Comparison of ENCODE assay signal across 11 cellular contexts in the genomic region with DNA sequence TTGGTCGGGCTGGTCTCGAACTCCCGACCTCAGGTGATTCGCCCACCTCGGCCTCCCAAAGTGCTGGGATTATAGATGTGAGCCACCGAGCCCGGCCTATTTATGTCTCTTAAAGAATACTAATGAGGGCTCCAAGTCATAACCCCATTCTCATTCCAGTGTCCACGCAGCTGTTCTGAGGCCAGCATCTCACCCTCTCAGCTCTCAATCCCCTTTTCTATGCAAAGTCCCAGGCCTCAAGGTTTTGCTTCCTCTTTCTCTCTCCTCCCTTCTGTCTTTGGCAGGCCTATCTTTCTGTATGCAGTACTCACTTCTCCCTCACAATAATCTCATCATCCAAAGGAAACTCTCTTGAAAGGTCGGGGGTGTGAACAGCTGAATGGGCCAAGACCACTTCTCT. TPM values are rescaled to one million over a fixed set of nuclear protein-coding genes. Genes with fewer than 3 reads are reported as not detected.
DNase-seq lines count a peak whose midpoint lies in the region; ATAC-seq and TF ChIP-seq lines count a peak whose summit lies in the region.
"Had no signal": no experiment of that assay in that cellular context is flagged by ENCODE, and none has a peak within 500 bp of the region (broad histone marks: within the 10 kb centered on the region; RNA-seq: fewer than 3 reads in every experiment).

No MANE protein-coding gene starts in this region.

- H3K36me3 Mint-ChIP-seq in stimulated activated naive B cell treated with anti-CD40 and anti-IgM and Interleukin-4, amounts not matched to agents 10 μg/mL and 1 μg/mL and 100 μg/mL, for 72 hours = no peaks in the 10 kb centered on the region

- H3K9me3 ChIP-seq in left ventricle myocardium inferior (replicated peaks) (no peaks in the 10 kb centered on the region), Karpas-422 (ENCODE audit: low read length) (no peaks in the 10 kb centered on the region)
- H3K9me3 ChIP-seq: body of pancreas had no signal

- H3K27me3 Mint-ChIP-seq in stimulated activated naive B cell treated with anti-CD40 and anti-IgM and Interleukin-4, amounts not matched to agents 10 μg/mL and 1 μg/mL and 100 μg/mL, for 72 hours = peaks cover 8 to 25% of the 10 kb centered on the region in 2 donors

- H3K27ac ChIP-seq in left ventricle myocardium inferior (replicated peaks) = no peak overlapping the region
- peak overlapping the region; percentile 21; the same call in 1 of the 2 replicates for H3K27ac ChIP-seq in Karpas-422 (ENCODE audit: low read length)
- H3K27ac ChIP-seq: body of pancreas had no signal

- no peaks in the 10 kb centered on the region for H3K4me1 ChIP-seq in left ventricle myocardium inferior
- H3K4me1 ChIP-seq in Karpas-422 (ENCODE audit: low read length) = peaks cover 20% of the 10 kb centered on the region
- H3K4me1 ChIP-seq: body of pancreas had no signal

- H3K27ac Mint-ChIP-seq in stimulated activated naive B cell treated with anti-CD40 and anti-IgM and Interleukin-4, amounts not matched to agents 10 μg/mL and 1 μg/mL and 100 μg/mL, for 72 hours = peak overlapping the region; percentile 82

- peak; percentile 4 for DNase-seq in left cardiac atrium
- no peak for DNase-seq in left ventricle myocardium inferior
- peak; percentile 86 for DNase-seq in Karpas-422
- peak; percentile 58 for DNase-seq in stimulated activated naive B cell treated with anti-CD40 and anti-IgM and Interleukin-4, amounts not matched to agents 10 μg/mL and 1 μg/mL and 100 μg/mL, for 72 hours
- no peak for DNase-seq in NCI-H2107 treated with DMSO at 0.1 percent for 48 hours (lab: John Stamatoyannopoulos, UW; ENCODE audit: unreplicated experiment)
- DNase-seq in stimulated activated naive CD4-positive, alpha-beta T cell treated with Interleukin-2 at 50 U/mL for 16 hours (lab: John Stamatoyannopoulos, UW) = no peak
- no peak for DNase-seq in T-helper 2 cell
- DNase-seq: body of pancreas, mesenchymal stem cell had no signal

- H3K36me3 ChIP-seq in left ventricle myocardium inferior (no peaks in the 10 kb centered on the region), Karpas-422 (ENCODE audit: insufficient read depth, low read length) (no peaks in the 10 kb centered on the region)

- no peak overlapping the region for H3K9ac ChIP-seq in Karpas-422 (ENCODE audit: low read length)

- H3K4me1 Mint-ChIP-seq in stimulated activated naive B cell treated with anti-CD40 and anti-IgM and Interleukin-4, amounts not matched to agents 10 μg/mL and 1 μg/mL and 100 μg/mL, for 72 hours = peaks cover 27 to 39% of the 10 kb centered on the region in 2 donors

- peak overlapping the region; percentile 29 for H3K4me2 ChIP-seq in Karpas-422 (ENCODE audit: low read depth, low read length, poor library complexity, severe bottlenecking)

- no peak for TF ChIP-seq CTCF in left ventricle myocardium inferior (IDR thresholded peaks at IDR 0.05; ENCODE audit: borderline replicate concordance)

- no peaks in the 10 kb centered on the region for H3K79me2 ChIP-seq in Karpas-422 (ENCODE audit: low read length)

- no peaks in the 10 kb centered on the region for H3K9me3 Mint-ChIP-seq in stimulated activated naive B cell treated with anti-CD40 and anti-IgM and Interleukin-4, amounts not matched to agents 10 μg/mL and 1 μg/mL and 100 μg/mL, for 72 hours

- H3K27me3 ChIP-seq in left ventricle myocardium inferior (ENCODE audit: low read depth) (no peaks in the 10 kb centered on the region), Karpas-422 (ENCODE audit: low read length) (no peaks in the 10 kb centered on the region)
- H3K27me3 ChIP-seq: body of pancreas had no signal

- no peaks in the 10 kb centered on the region for H4K20me1 ChIP-seq in Karpas-422 (ENCODE audit: insufficient read depth, low read depth, low read length)

- H3K9me2 ChIP-seq in Karpas-422 (replicated peaks; ENCODE audit: insufficient read depth, low read length) = no peaks in the 10 kb centered on the region

- ATAC-seq in left cardiac atrium = no peak
- ATAC-seq in HG02759 (IDR thresholded peaks at IDR 0.05; ENCODE audit: unreplicated experiment) = peak; percentile 85
- ATAC-seq in stimulated activated naive B cell treated with anti-CD40 and anti-IgM and Interleukin-4, amounts not matched to agents 10 μg/mL and 1 μg/mL and 100 μg/mL, for 72 hours (replicated peaks) = peak; percentile 97 to 98
- ATAC-seq: body of pancreas, SK-N-SH treated with all-trans-retinoic acid at 6 μM for 48 hours had no signal

- intact Hi-C loops in left cardiac atrium (cut with DNase I) (no loop called here), left ventricle myocardium inferior (cut with micrococcal nuclease) (no loop called here)

- no peak overlapping the region for H2AFZ ChIP-seq in Karpas-422 (ENCODE audit: low read length)

- H3K4me3 ChIP-seq in left ventricle myocardium inferior (no peak overlapping the region), Karpas-422 (ENCODE audit: low read length) (no peak overlapping the region)
- H3K4me3 ChIP-seq: body of pancreas had no signal

- H3K4me3 Mint-ChIP-seq in stimulated activated naive B cell treated with anti-CD40 and anti-IgM and Interleukin-4, amounts not matched to agents 10 μg/mL and 1 μg/mL and 100 μg/mL, for 72 hours = peak overlapping the region in 1 of 2 donors; percentile 2

RNA-seq across cellular contexts. Expression of a gene that starts 28.0 kb away (rescaled TPM):
- total RNA-seq in left cardiac atrium (10 to 100 TPM; 40.6 to 65.3 TPM), left ventricle myocardium inferior (104 TPM)
- total RNA-seq in Karpas-422 (2014; rRNA removed; shearing (Covaris generic); ENCODE audit: low replicate concordance) = 0.07 and 1.8 TPM in 2 replicates

RNA-seq across cellular contexts. Expression of a gene that starts 49.7 kb away (rescaled TPM):
- total RNA-seq in left cardiac atrium = 1,000 to 10,000 TPM; 1,413 to 1,441 TPM
- total RNA-seq in left ventricle myocardium inferior = 1,672 TPM
- total RNA-seq in Karpas-422 (2014; rRNA removed; shearing (Covaris generic); ENCODE audit: low replicate concordance) = 114 and 201 TPM in 2 replicates

Comparison
In these comparisons a context has a peak if more than half of its experiments do, and no peak if none do; other contexts are left out.
1. DNase-seq: peak in left cardiac atrium (single experiment), Karpas-422 (single experiment) and stimulated activated naive B cell treated with anti-CD40 and anti-IgM and Interleukin-4, amounts not matched to agents 10 μg/mL and 1 μg/mL and 100 μg/mL, for 72 hours (single experiment); none in left ventricle myocardium inferior (single experiment), NCI-H2107 treated with DMSO at 0.1 percent for 48 hours (single experiment), stimulated activated naive CD4-positive, alpha-beta T cell treated with Interleukin-2 at 50 U/mL for 16 hours (single experiment) and T-helper 2 cell (0 of 5).
2. ATAC-seq: peak in HG02759 (single experiment) and stimulated activated naive B cell treated with anti-CD40 and anti-IgM and Interleukin-4, amounts not matched to agents 10 μg/mL and 1 μg/mL and 100 μg/mL, for 72 hours (2 of 2); none in left cardiac atrium (0 of 2).
3. RNA of a gene that starts 28.0 kb away (total RNA-seq): 104 TPM in left ventricle myocardium inferior (single experiment) and 40.6 to 65.3 TPM in left cardiac atrium; 0.07 to 1.8 TPM in Karpas-422; every median in the first group is over 10 times any median in the second.